1 cellular context compared by ENCODE assay signal in genomic region chr1:225462714-225463574, GRCh38.
TF ChIP-seq lines count a peak whose summit lies in the region.

No MANE protein-coding gene starts in this region.

TF ChIP-seq in HepG2, 621 proteins besides CTCF, POLR2A, EP300 and RAD21 (continued from another document):
- no peak for TF ChIP-seq RERE (CRISPR knock-in tag; IDR thresholded peaks at IDR 0.05; ENCODE audit: low read depth)
- TF ChIP-seq SOX13 (IDR thresholded peaks at IDR 0.05): no peak
- no peak for TF ChIP-seq SOX13 (CRISPR knock-in tag; conservative IDR thresholded peaks at IDR 0.05 in 1 of 2, IDR thresholded peaks at IDR 0.05 in 1 of 2)
- no peak for TF ChIP-seq RBFOX2 (IDR thresholded peaks at IDR 0.05; ENCODE audit: low read depth, low read length)
- no peak for TF ChIP-seq IRX3 (CRISPR knock-in tag; IDR thresholded peaks at IDR 0.05; ENCODE audit: borderline replicate concordance, low read depth)
- no peak for TF ChIP-seq HNRNPUL1 (IDR thresholded peaks at IDR 0.05; ENCODE audit: low read depth, low read length)
- TF ChIP-seq ZNF318 (CRISPR knock-in tag; IDR thresholded peaks at IDR 0.05): no peak
- no peak for TF ChIP-seq SRSF1 (optimal IDR thresholded peaks at IDR 0.05; ENCODE audit: low read depth, low read length)
- no peak for TF ChIP-seq IKZF4 (CRISPR knock-in tag; IDR thresholded peaks at IDR 0.05; ENCODE audit: borderline replicate concordance, low read depth, not compliant biosample characterization)
- TF ChIP-seq ZNF260 (CRISPR knock-in tag; IDR thresholded peaks at IDR 0.05; ENCODE audit: borderline replicate concordance, low read depth): no peak
- TF ChIP-seq ZSCAN29 (CRISPR knock-in tag; conservative IDR thresholded peaks at IDR 0.05): no peak
